8 cellular contexts compared by ENCODE assay signal in genomic region chr7:100545636-100546128, GRCh38. TPM values are rescaled to one million over a fixed set of nuclear protein-coding genes. Genes with fewer than 3 reads are reported as not detected.
DNase-seq lines count a peak whose midpoint lies in the region; ATAC-seq, FAIRE-seq and TF ChIP-seq lines count a peak whose summit lies in the region.

No MANE protein-coding gene starts in this region.

- no peaks in the 10 kb centered on the region for H3K36me3 Mint-ChIP-seq in HFFc6 (ENCODE audit: low read depth)

- H3K9me3 Mint-ChIP-seq in HFFc6: no peaks in the 10 kb centered on the region

- BruUV-seq in K562 (replicated peaks; lab: Mats Ljungman, UMichigan): no TSS peak

- H3K4me3 Mint-ChIP-seq in HFFc6: peak overlapping the region; percentile 68

- no peak overlapping the region for H3K4me3 ChIP-seq in K562
- H3K4me3 ChIP-seq in kidney (ENCODE audit: low read length in 2 of 2): no peak overlapping the region

- no peak for TF ChIP-seq EP300 in K562 (IDR thresholded peaks at IDR 0.05; ENCODE audit: low read length)

- DNase-seq in NCI-H2171 treated with DMSO at 0.1 percent for 48 hours (lab: John Stamatoyannopoulos, UW) (peak; percentile 32), NCI-H2171 (lab: John Stamatoyannopoulos, UW) (no peak), HFFc6 (peak; percentile 81), RKO (ENCODE audit: low spot score) (peak; percentile 90), K562 (ENCODE audit: extremely low read depth in 1 of 4, low spot score in 3 of 4) (peak; percentile 70 to 75 (median 74)), kidney (peak; percentile 86), SK-N-DZ (ENCODE audit: low spot score) (no peak)
- DNase-seq in stimulated activated CD4-positive, alpha-beta T cell treated with anti-CD3 and anti-CD28 coated beads, Interleukin-4, amount 100 ng/mL, for 1 hour: peak; percentile 41

- 5% methylated on average over 2 of the region's 2 CpGs for WGBS in K562 (ENCODE audit: insufficient coverage, low coverage, missing lambda C conversion rate)

- H3K27ac Mint-ChIP-seq in HFFc6: peak overlapping the region; percentile 89

- H2AFZ ChIP-seq in K562 (ENCODE audit: low read depth, low read length): peak overlapping the region; percentile 4

- CTCF ChIA-PET in K562 (lab: Yijun Ruan, JAX; ENCODE audit: low intra/inter-chr PET ratio): interaction anchor here (0.6 to 1.5 kb wide), 2 partner anchors 63 to 130 kb away, joined by 3 to 5 read pairs; no protein-coding TSS in a partner anchor

- H3K79me2 ChIP-seq in K562 (ENCODE audit: control insufficient read depth, insufficient read depth, low read length): peaks cover 70% of the 10 kb centered on the region

- TF ChIP-seq CTCF in HFFc6 (IDR thresholded peaks at IDR 0.05) (peak; percentile 40; the same call in 1 of the 2 replicates), K562 (IDR thresholded peaks at IDR 0.05 in 2 of 3, conservative IDR thresholded peaks at IDR 0.05 in 1 of 3; ENCODE audit: insufficient read depth in 2 of 3, low read depth in 1 of 3, low read length in 3 of 3) (peak; percentile 27 to 61 (median 32); a peak in 3 of 6 replicates), kidney (IDR thresholded peaks at IDR 0.05; ENCODE audit: borderline replicate concordance, extremely low read depth, insufficient read depth) (no peak)

- in situ Hi-C loops in K562 (cut with MboI): no loop called here

- FAIRE-seq in K562 (lab: Jason Lieb, UNC): peak; percentile 58
- FAIRE-seq in kidney (lab: Jason Lieb, UNC): no peak

- no peaks in the 10 kb centered on the region for H3K27me3 ChIP-seq in K562 (ENCODE audit: control insufficient read depth in 2 of 2, insufficient read depth in 2 of 2, low read length in 2 of 2)

- peaks cover 33 to 68% of the 10 kb centered on the region in 2 experiments for H3K4me1 ChIP-seq in K562 (replicated peaks in 1 of 2; ENCODE audit: control insufficient read depth in 2 of 2, insufficient read depth in 2 of 2, low read length in 2 of 2)
- H3K4me1 ChIP-seq in kidney (ENCODE audit: control insufficient read depth in 1 of 2, insufficient read depth in 1 of 2, low read depth in 1 of 2, low read length in 2 of 2): peaks cover 39 to 40% of the 10 kb centered on the region in 2 donors

- TF ChIP-seq POLR2A in K562 (conservative IDR thresholded peaks at IDR 0.05): no peak

- 0 out of 2 replicates have a peak, but pooled peaks cover 1% of the 10 kb centered on the region for H3K27me3 Mint-ChIP-seq in HFFc6 (ENCODE audit: insufficient read depth)

- H3K9me1 ChIP-seq in K562 (ENCODE audit: control insufficient read depth, insufficient read depth, low read length): no peaks in the 10 kb centered on the region

- no peak overlapping the region for H3K4me2 ChIP-seq in K562 (ENCODE audit: insufficient read depth, low read length)

- ATAC-seq in K562: peak; percentile 76

- H3K27ac ChIP-seq in K562 (ENCODE audit: extremely low read depth, low read depth, low read length) (peak overlapping the region; percentile 78), kidney (ENCODE audit: low read depth in 2 of 2, low read length in 2 of 2) (peak overlapping the region; percentile 79 to 92)

- no peaks in the 10 kb centered on the region for H3K9me3 ChIP-seq in K562 (replicated peaks; ENCODE audit: control insufficient read depth, insufficient read depth, low read depth, low read length)
- no peaks in the 10 kb centered on the region for H3K9me3 ChIP-seq in kidney (ENCODE audit: control insufficient read depth in 1 of 2, low read length in 2 of 2)

- POLR2A ChIA-PET in K562 (lab: Yijun Ruan, JAX): interaction anchor here (0.6 to 1.9 kb wide), 4 partner anchors 13 to 258 kb away, joined by 3 to 5 read pairs (median 3); no protein-coding TSS in a partner anchor

- peaks cover 26% of the 10 kb centered on the region for H3K36me3 ChIP-seq in K562 (ENCODE audit: control insufficient read depth, insufficient read depth, low read length)
- peaks cover 0 to 5% of the 10 kb centered on the region in 2 donors for H3K36me3 ChIP-seq in kidney (ENCODE audit: control insufficient read depth in 1 of 2, insufficient read depth in 2 of 2, low read length in 2 of 2)

- no peaks in the 10 kb centered on the region for H4K20me1 ChIP-seq in K562 (replicated peaks; ENCODE audit: control insufficient read depth, insufficient read depth, low read length)

- 0 out of 4 replicates have a peak, but pooled peaks of 1 of the 2 experiments have one; percentile 16 for TF ChIP-seq RAD21 in K562 (CRISPR knock-in tag; conservative IDR thresholded peaks at IDR 0.05 in 1 of 2, IDR thresholded peaks at IDR 0.05 in 1 of 2)

- intact Hi-C loops in K562 (cut with micrococcal nuclease) (no loop called here), kidney (cut with DNase I) (no loop called here)

- H3K4me1 Mint-ChIP-seq in HFFc6 (ENCODE audit: low read depth): peaks cover 58% of the 10 kb centered on the region

- H3K9ac ChIP-seq in K562 (ENCODE audit: insufficient read depth in 1 of 2, low read depth in 2 of 2, low read length in 2 of 2) (peak overlapping the region in 1 of 2 experiments; percentile 21; a peak in 2 of 4 replicates), kidney (ENCODE audit: low read length in 2 of 2) (peak overlapping the region in 1 of 2 donors; percentile 47)

RNA-seq across cellular contexts. Expression of gene AGFG2, which starts 6.7 kb away (rescaled TPM):
- 10 to 100 TPM; 14.4 to 21.4 (median 18.9) TPM for total RNA-seq in HFFc6 (2021; fragmentation: NEBNext Ultra II Directional; extraction: Animal tissue kit (Norgen Biotek cat#: 25700))
- total RNA-seq in K562 (2011; cell fraction: chromatin; rRNA removed; ENCODE audit: low replicate concordance): 25.6 and 42.2 TPM in 2 replicates
- 22.7 and 25.7 TPM in 2 replicates for total RNA-seq in K562 (2011; cell fraction: nucleolus; rRNA removed)
- total RNA-seq in K562 (2011; cell fraction: nucleoplasm; rRNA removed): 28.4 and 39.7 TPM in 2 replicates
- 11.7 and 20.2 TPM in 2 replicates for total RNA-seq in K562 (2014; rRNA removed)
- total RNA-seq in K562 (2014; rRNA removed; fragmentation: Illumina TruSeq; extraction: Trizol): 3.6 and 4.3 TPM in 2 replicates
- 7.8 and 9.3 TPM in 2 replicates for total RNA-seq in K562 (2015; rRNA removed; fragmentation: Illumina TruSeq; extraction: Trizol)
- 23.1 and 23.4 TPM in 2 replicates for total RNA-seq in K562 (2021)
- 4.6 and 5.2 TPM in 2 replicates for polyA plus RNA-seq in K562 (2011; rRNA removed)
- 3.8 and 25.5 TPM in 2 replicates for polyA plus RNA-seq in K562 (2011; cell fraction: cytosol; rRNA removed)
- 12.0 and 33.1 TPM in 2 replicates for polyA plus RNA-seq in K562 (2011; cell fraction: nucleus; rRNA removed)
- 9.7 and 18.9 TPM in 2 replicates for polyA plus RNA-seq in K562 (2012)
- 6.5 and 9.6 TPM in 2 replicates for polyA plus RNA-seq in K562 (2014; fragmentation: Illumina TruSeq; extraction: Trizol)
- under 1 TPM; 0.31 to 0.32 TPM for polyA plus RNA-seq in K562 (2014; fragmentation: Nextera tagmentation; extraction: Ambion mirVana)
- polyA plus RNA-seq in K562 (2014; rRNA removed): 10.0 and 16.8 TPM in 2 replicates
- polyA minus RNA-seq in K562 (2011; rRNA and poly(A)+ RNA removed): 3.7 and 4.3 TPM in 2 replicates
- 3.9 and 8.0 TPM in 2 replicates for polyA minus RNA-seq in K562 (2011; cell fraction: cytosol; rRNA and poly(A)+ RNA removed)
- polyA minus RNA-seq in K562 (2011; cell fraction: nucleus; rRNA and poly(A)+ RNA removed): 10.2 and 12.1 TPM in 2 replicates
- total RNA-seq in kidney: 37.3 TPM
- 24.3 TPM for polyA plus RNA-seq in kidney (ENCODE audit: insufficient read depth, low read depth, low replicate concordance)
- polyA plus RNA-seq in SK-N-DZ (2014; cell fraction: cytosol; rRNA removed): 8.0 and 8.1 TPM in 2 replicates
- polyA plus RNA-seq in SK-N-DZ (2014; cell fraction: nucleus; rRNA removed): 10.2 and 15.8 TPM in 2 replicates

RNA-seq across cellular contexts. Expression of gene SAP25, which starts 28.0 kb away (rescaled TPM):
- total RNA-seq in HFFc6 (2021; fragmentation: NEBNext Ultra II Directional; extraction: Animal tissue kit (Norgen Biotek cat#: 25700)): under 1 TPM in 3 of 6 experiments, not detected in 3; 0.40 to 0.87 (median 0.55) TPM
- total RNA-seq in K562 (2011; cell fraction: chromatin; rRNA removed; ENCODE audit: low replicate concordance): 7.1 and 11.6 TPM in 2 replicates
- total RNA-seq in K562 (2011; cell fraction: nucleolus; rRNA removed): 13.0 and 18.8 TPM in 2 replicates
- 5.2 and 5.7 TPM in 2 replicates for total RNA-seq in K562 (2011; cell fraction: nucleoplasm; rRNA removed)
- total RNA-seq in K562 (2014; rRNA removed) (1.3 and 1.8 TPM in 2 replicates), K562 (2014; rRNA removed; fragmentation: Illumina TruSeq; extraction: Trizol) (0.48 TPM in 1 of 2 replicates, not detected in the other), K562 (2015; rRNA removed; fragmentation: Illumina TruSeq; extraction: Trizol) (1.1 TPM in 2 replicates), K562 (2021) (3.2 and 5.3 TPM in 2 replicates), kidney (9.8 TPM)
- polyA plus RNA-seq in K562 (2011; rRNA removed) (0.42 and 2.1 TPM in 2 replicates), K562 (2014; fragmentation: Illumina TruSeq; extraction: Trizol) (0.48 and 2.8 TPM in 2 replicates), K562 (2014; fragmentation: Nextera tagmentation; extraction: Ambion mirVana) (under 1 TPM; 0.13 to 0.14 TPM), K562 (2014; rRNA removed) (4.2 and 8.1 TPM in 2 replicates), kidney (ENCODE audit: insufficient read depth, low read depth, low replicate concordance) (5.7 TPM)
- polyA plus RNA-seq in K562 (2011; cell fraction: cytosol; rRNA removed): 0.96 and 3.5 TPM in 2 replicates
- polyA plus RNA-seq in K562 (2011; cell fraction: nucleus; rRNA removed): 11.2 and 27.2 TPM in 2 replicates
- 4.8 and 12.8 TPM in 2 replicates for polyA plus RNA-seq in K562 (2012)
- not detected in 2 replicates for polyA minus RNA-seq in K562 (2011; rRNA and poly(A)+ RNA removed)
- polyA minus RNA-seq in K562 (2011; cell fraction: cytosol; rRNA and poly(A)+ RNA removed): not detected in 2 replicates
- polyA minus RNA-seq in K562 (2011; cell fraction: nucleus; rRNA and poly(A)+ RNA removed): 2.0 and 3.4 TPM in 2 replicates
- polyA plus RNA-seq in SK-N-DZ (2014; cell fraction: cytosol; rRNA removed): not detected in 2 replicates
- 2.6 and 6.2 TPM in 2 replicates for polyA plus RNA-seq in SK-N-DZ (2014; cell fraction: nucleus; rRNA removed)

RNA-seq across cellular contexts. Expression of gene LRCH4, which starts 40.2 kb away (rescaled TPM):
- total RNA-seq in HFFc6 (2021; fragmentation: NEBNext Ultra II Directional; extraction: Animal tissue kit (Norgen Biotek cat#: 25700)): 10 to 100 TPM; 34.7 to 40.6 (median 38.5) TPM
- 117 and 377 TPM in 2 replicates for total RNA-seq in K562 (2011; cell fraction: chromatin; rRNA removed; ENCODE audit: low replicate concordance)
- 224 and 228 TPM in 2 replicates for total RNA-seq in K562 (2011; cell fraction: nucleolus; rRNA removed)
- 133 and 136 TPM in 2 replicates for total RNA-seq in K562 (2011; cell fraction: nucleoplasm; rRNA removed)
- total RNA-seq in K562 (2014; rRNA removed) (15.0 and 33.7 TPM in 2 replicates), K562 (2014; rRNA removed; fragmentation: Illumina TruSeq; extraction: Trizol) (3.3 and 6.0 TPM in 2 replicates), K562 (2015; rRNA removed; fragmentation: Illumina TruSeq; extraction: Trizol) (15.0 and 17.2 TPM in 2 replicates), K562 (2021) (56.0 and 63.3 TPM in 2 replicates), kidney (62.9 TPM)
- polyA plus RNA-seq in K562 (2011; rRNA removed) (9.0 and 22.2 TPM in 2 replicates), K562 (2014; fragmentation: Illumina TruSeq; extraction: Trizol) (15.7 and 28.6 TPM in 2 replicates), K562 (2014; fragmentation: Nextera tagmentation; extraction: Ambion mirVana) (under 1 TPM; 0.06 to 0.25 TPM), K562 (2014; rRNA removed) (41.0 and 53.0 TPM in 2 replicates), kidney (ENCODE audit: insufficient read depth, low read depth, low replicate concordance) (23.2 TPM)
- 8.5 and 16.9 TPM in 2 replicates for polyA plus RNA-seq in K562 (2011; cell fraction: cytosol; rRNA removed)
- 184 and 234 TPM in 2 replicates for polyA plus RNA-seq in K562 (2011; cell fraction: nucleus; rRNA removed)
- 28.5 and 77.6 TPM in 2 replicates for polyA plus RNA-seq in K562 (2012)
- polyA minus RNA-seq in K562 (2011; rRNA and poly(A)+ RNA removed): 7.4 and 7.6 TPM in 2 replicates
- polyA minus RNA-seq in K562 (2011; cell fraction: cytosol; rRNA and poly(A)+ RNA removed): 25.4 and 28.8 TPM in 2 replicates
- polyA minus RNA-seq in K562 (2011; cell fraction: nucleus; rRNA and poly(A)+ RNA removed): 61.5 and 71.8 TPM in 2 replicates
- polyA plus RNA-seq in SK-N-DZ (2014; cell fraction: cytosol; rRNA removed): 8.1 and 16.8 TPM in 2 replicates
- polyA plus RNA-seq in SK-N-DZ (2014; cell fraction: nucleus; rRNA removed): 91.4 and 122 TPM in 2 replicates

RNA-seq across cellular contexts. Expression of gene FBXO24, which starts 40.4 kb away (rescaled TPM):
- total RNA-seq in HFFc6 (2021; fragmentation: NEBNext Ultra II Directional; extraction: Animal tissue kit (Norgen Biotek cat#: 25700)): under 1 TPM; 0.20 to 0.47 (median 0.28) TPM
- 1.5 and 2.7 TPM in 2 replicates for total RNA-seq in K562 (2011; cell fraction: chromatin; rRNA removed; ENCODE audit: low replicate concordance)
- total RNA-seq in K562 (2011; cell fraction: nucleolus; rRNA removed): 1.6 and 2.0 TPM in 2 replicates
- 1.1 and 2.1 TPM in 2 replicates for total RNA-seq in K562 (2011; cell fraction: nucleoplasm; rRNA removed)
- 0.50 and 1.4 TPM in 2 replicates for total RNA-seq in K562 (2014; rRNA removed)
- total RNA-seq in K562 (2014; rRNA removed; fragmentation: Illumina TruSeq; extraction: Trizol): 0.10 and 0.33 TPM in 2 replicates
- 0.49 and 0.51 TPM in 2 replicates for total RNA-seq in K562 (2015; rRNA removed; fragmentation: Illumina TruSeq; extraction: Trizol)
- total RNA-seq in K562 (2021): 0.94 and 0.95 TPM in 2 replicates
- 0.50 and 0.57 TPM in 2 replicates for polyA plus RNA-seq in K562 (2011; rRNA removed)
- polyA plus RNA-seq in K562 (2011; cell fraction: cytosol; rRNA removed): 0.86 and 1.00 TPM in 2 replicates
- 2.1 and 3.5 TPM in 2 replicates for polyA plus RNA-seq in K562 (2011; cell fraction: nucleus; rRNA removed)
- polyA plus RNA-seq in K562 (2012): 0.52 and 1.0 TPM in 2 replicates
- polyA plus RNA-seq in K562 (2014; fragmentation: Illumina TruSeq; extraction: Trizol): 0.42 and 0.80 TPM in 2 replicates
- under 1 TPM; 0.17 to 0.27 TPM for polyA plus RNA-seq in K562 (2014; fragmentation: Nextera tagmentation; extraction: Ambion mirVana)
- polyA plus RNA-seq in K562 (2014; rRNA removed): 0.73 and 1.3 TPM in 2 replicates
- 0.51 and 0.84 TPM in 2 replicates for polyA minus RNA-seq in K562 (2011; rRNA and poly(A)+ RNA removed)
- 0.67 TPM in 1 of 2 replicates, not detected in the other for polyA minus RNA-seq in K562 (2011; cell fraction: cytosol; rRNA and poly(A)+ RNA removed)
- 0.67 and 0.78 TPM in 2 replicates for polyA minus RNA-seq in K562 (2011; cell fraction: nucleus; rRNA and poly(A)+ RNA removed)
- total RNA-seq in kidney: 0.60 TPM
- 0.95 TPM for polyA plus RNA-seq in kidney (ENCODE audit: insufficient read depth, low read depth, low replicate concordance)
- 0.50 and 1.3 TPM in 2 replicates for polyA plus RNA-seq in SK-N-DZ (2014; cell fraction: cytosol; rRNA removed)
- 0.87 and 0.98 TPM in 2 replicates for polyA plus RNA-seq in SK-N-DZ (2014; cell fraction: nucleus; rRNA removed)

RNA-seq across cellular contexts. Expression of gene PCOLCE, which starts 56.5 kb away (rescaled TPM):
- total RNA-seq in HFFc6 (2021; fragmentation: NEBNext Ultra II Directional; extraction: Animal tissue kit (Norgen Biotek cat#: 25700)): 100 to 1,000 TPM; 291 to 396 (median 388) TPM
- 11.5 and 28.7 TPM in 2 replicates for total RNA-seq in K562 (2011; cell fraction: chromatin; rRNA removed; ENCODE audit: low replicate concordance)
- total RNA-seq in K562 (2011; cell fraction: nucleolus; rRNA removed): 29.5 and 34.2 TPM in 2 replicates
- total RNA-seq in K562 (2011; cell fraction: nucleoplasm; rRNA removed): 23.0 and 24.9 TPM in 2 replicates
- total RNA-seq in K562 (2014; rRNA removed) (13.5 and 14.1 TPM in 2 replicates), K562 (2014; rRNA removed; fragmentation: Illumina TruSeq; extraction: Trizol) (3.8 and 4.5 TPM in 2 replicates), K562 (2015; rRNA removed; fragmentation: Illumina TruSeq; extraction: Trizol) (8.9 and 10.0 TPM in 2 replicates), K562 (2021) (32.4 and 33.9 TPM in 2 replicates), kidney (51.5 TPM)
- polyA plus RNA-seq in K562 (2011; rRNA removed) (5.0 and 11.8 TPM in 2 replicates), K562 (2014; fragmentation: Illumina TruSeq; extraction: Trizol) (30.4 and 31.8 TPM in 2 replicates), K562 (2014; fragmentation: Nextera tagmentation; extraction: Ambion mirVana) (1 to 10 TPM; 5.2 to 5.4 TPM), K562 (2014; rRNA removed) (28.0 and 28.6 TPM in 2 replicates), kidney (ENCODE audit: insufficient read depth, low read depth, low replicate concordance) (42.9 TPM)
- polyA plus RNA-seq in K562 (2011; cell fraction: cytosol; rRNA removed): 9.0 and 11.0 TPM in 2 replicates
- 59.3 and 94.1 TPM in 2 replicates for polyA plus RNA-seq in K562 (2011; cell fraction: nucleus; rRNA removed)
- polyA plus RNA-seq in K562 (2012): 21.8 and 34.6 TPM in 2 replicates
- polyA minus RNA-seq in K562 (2011; rRNA and poly(A)+ RNA removed): 1.6 and 2.0 TPM in 2 replicates
- polyA minus RNA-seq in K562 (2011; cell fraction: cytosol; rRNA and poly(A)+ RNA removed): 5.7 and 10.1 TPM in 2 replicates
- polyA minus RNA-seq in K562 (2011; cell fraction: nucleus; rRNA and poly(A)+ RNA removed): 7.3 and 10.7 TPM in 2 replicates
- 148 and 210 TPM in 2 replicates for polyA plus RNA-seq in SK-N-DZ (2014; cell fraction: cytosol; rRNA removed)
- 689 and 724 TPM in 2 replicates for polyA plus RNA-seq in SK-N-DZ (2014; cell fraction: nucleus; rRNA removed)

Comparison
In these comparisons a context has a peak if more than half of its experiments do, and no peak if none do; other contexts are left out.
1. DNase-seq: peak in NCI-H2171 treated with DMSO at 0.1 percent for 48 hours (single experiment), HFFc6 (single experiment), RKO (single experiment), K562 (4 of 4), kidney (single experiment) and stimulated activated CD4-positive, alpha-beta T cell treated with anti-CD3 and anti-CD28 coated beads, Interleukin-4, amount 100 ng/mL, for 1 hour (single experiment); none in NCI-H2171 (single experiment) and SK-N-DZ (single experiment).